Comparison of ENCODE assay signal across 16 cellular contexts in genomic region chr12:119375619-119376018, GRCh38. TPM values are rescaled to one million over a fixed set of nuclear protein-coding genes. Genes with fewer than 3 reads are reported as not detected.
DNase-seq lines count a peak whose midpoint lies in the region; ATAC-seq, FAIRE-seq and TF ChIP-seq lines count a peak whose summit lies in the region.
"Had no signal": no experiment of that assay in that cellular context is flagged by ENCODE, and none has a peak within 500 bp of the region (broad histone marks: within the 10 kb centered on the region; RNA-seq: fewer than 3 reads in every experiment).

No MANE protein-coding gene starts in this region.

- H3K9ac ChIP-seq in GM12878 (ENCODE audit: control insufficient read depth, insufficient read depth, low read length), result no peak overlapping the region
- H3K9ac ChIP-seq: KMS-11 had no signal

- H3K79me2 ChIP-seq in GM12878 (ENCODE audit: control insufficient read depth, insufficient read depth, low read length), result no peaks in the 10 kb centered on the region

- no peaks in the 10 kb centered on the region for H4K20me1 ChIP-seq in GM12878 (ENCODE audit: control insufficient read depth, insufficient read depth)

- H3K27ac Mint-ChIP-seq in activated CD8-positive, alpha-beta T cell treated with anti-CD3 and anti-CD28 coated beads, Interleukin-2, amount 10 ng/mL, durations not matched to agents 7 days and 5 days, result peak overlapping the region; percentile 72
- no peak overlapping the region for H3K27ac Mint-ChIP-seq in activated CD8-positive, alpha-beta T cell treated with anti-CD3 and anti-CD28 coated beads for 36 hours

- H3K36me3 Mint-ChIP-seq in activated CD8-positive, alpha-beta T cell treated with anti-CD3 and anti-CD28 coated beads, Interleukin-2, amount 10 ng/mL, durations not matched to agents 7 days and 5 days (ENCODE audit: low read depth), result no peaks in the 10 kb centered on the region
- H3K36me3 Mint-ChIP-seq in activated CD8-positive, alpha-beta T cell treated with anti-CD3 and anti-CD28 coated beads for 36 hours (ENCODE audit: low read depth), result no peaks in the 10 kb centered on the region

- H3K9me3 Mint-ChIP-seq in activated CD8-positive, alpha-beta T cell treated with anti-CD3 and anti-CD28 coated beads, Interleukin-2, amount 10 ng/mL, durations not matched to agents 7 days and 5 days (ENCODE audit: insufficient read depth), result no peaks in the 10 kb centered on the region
- no peaks in the 10 kb centered on the region for H3K9me3 Mint-ChIP-seq in activated CD8-positive, alpha-beta T cell treated with anti-CD3 and anti-CD28 coated beads for 36 hours

- H3K27me3 ChIP-seq in GM12878 (replicated peaks in 1 of 2; ENCODE audit: control insufficient read depth in 2 of 2, insufficient read depth in 2 of 2, low read length in 1 of 2), result no peaks in the 10 kb centered on the region

- no peaks in the 10 kb centered on the region for H3K9me3 ChIP-seq in GM12878 (replicated peaks; ENCODE audit: control insufficient read depth, insufficient read depth, low read length)

- RAD21 ChIA-PET in GM12878 (lab: Charles Lee; ENCODE audit: unreplicated experiment), result no interaction called here

- in situ Hi-C loops in GM12878 (cut with MboI) (no loop called here), KBM-7 (cut with MboI; ENCODE audit: low pct_unique_long_range_greater_than_20kb, low sequenced_read_pairs) (no loop called here)

- no peak for TF ChIP-seq EP300 in GM12878 (IDR thresholded peaks at IDR 0.05; ENCODE audit: borderline replicate concordance in 1 of 2, control insufficient read depth in 1 of 2, low read depth in 2 of 2, low read length in 2 of 2)

- H3K27ac ChIP-seq in GM12878 (ENCODE audit: control insufficient read depth, insufficient read depth), result 0 out of 2 replicates have a peak overlapping the region, but pooled peaks have one; percentile 4
- H3K27ac ChIP-seq: KMS-11 had no signal

- no peaks in the 10 kb centered on the region for H3K36me3 ChIP-seq in GM12878 (ENCODE audit: control insufficient read depth in 2 of 2, insufficient read depth in 2 of 2, low read length in 1 of 2)

- no peak overlapping the region for H3K4me3 ChIP-seq in GM12878

- peak; percentile 39 for DNase-seq in activated CD8-positive, alpha-beta T cell treated with anti-CD3 and anti-CD28 coated beads, Interleukin-2, amount 10 ng/mL, durations not matched to agents 7 days and 5 days
- no peak for DNase-seq in activated CD8-positive, alpha-beta T cell treated with anti-CD3 and anti-CD28 coated beads for 36 hours
- DNase-seq in GM12878 (ENCODE audit: low read depth, low spot score) (peak; percentile 47), sciatic nerve (ENCODE audit: low spot score) (no peak), KBM-7 (no peak), NCI-H1417 (lab: John Stamatoyannopoulos, UW) (no peak)
- no peak for DNase-seq in stimulated activated naive CD4-positive, alpha-beta T cell treated with Interleukin-2 at 50 U/mL for 16 hours (lab: John Stamatoyannopoulos, UW)
- DNase-seq: activated naive CD4-positive, alpha-beta T cell treated with anti-CD3 and anti-CD28 coated beads, Interleukin-2, amount 50 U/mL, for 16 hours; effector CD4-positive, alpha-beta T cell; NCI-H187 treated with DMSO at 0.1 percent for 48 hours; occipital lobe; SHP77 treated with DMSO at 0.1 percent for 48 hours had no signal

- 0% methylated on average over 5 of the region's 5 CpGs for WGBS in GM12878 (ENCODE audit: insufficient coverage, insufficient replicate concordance, low lambda C conversion rate, missing lambda C conversion rate)

- no peak overlapping the region; the same call in 1 of the 2 replicates for H2AFZ ChIP-seq in GM12878 (ENCODE audit: control insufficient read depth, low read depth, low read length)

- no peak for TF ChIP-seq CTCF in activated CD8-positive, alpha-beta T cell treated with anti-CD3 and anti-CD28 coated beads for 36 hours (IDR thresholded peaks at IDR 0.05)
- no peak for TF ChIP-seq CTCF in GM12878 (IDR thresholded peaks at IDR 0.05 in 2 of 3, conservative IDR thresholded peaks at IDR 0.05 in 1 of 3; ENCODE audit: control insufficient read depth in 2 of 3, extremely low read depth in 1 of 3, insufficient read depth in 1 of 3, low read depth in 3 of 3, low read length in 3 of 3)

- TF ChIP-seq POLR2A in GM12878 (IDR thresholded peaks at IDR 0.05; ENCODE audit: low read depth, low read length), result no peak

- H3K4me3 Mint-ChIP-seq in activated CD8-positive, alpha-beta T cell treated with anti-CD3 and anti-CD28 coated beads, Interleukin-2, amount 10 ng/mL, durations not matched to agents 7 days and 5 days, result peak overlapping the region; percentile 7
- H3K4me3 Mint-ChIP-seq in activated CD8-positive, alpha-beta T cell treated with anti-CD3 and anti-CD28 coated beads for 36 hours, result no peak overlapping the region

- BruUV-seq in GM12878 (replicated peaks; lab: Mats Ljungman, UMichigan), result no TSS peak

- H3K4me1 Mint-ChIP-seq in activated CD8-positive, alpha-beta T cell treated with anti-CD3 and anti-CD28 coated beads, Interleukin-2, amount 10 ng/mL, durations not matched to agents 7 days and 5 days (ENCODE audit: low read depth), result peaks cover 17% of the 10 kb centered on the region
- H3K4me1 Mint-ChIP-seq in activated CD8-positive, alpha-beta T cell treated with anti-CD3 and anti-CD28 coated beads for 36 hours (ENCODE audit: low read depth), result no peaks in the 10 kb centered on the region

- peaks cover 8% of the 10 kb centered on the region; the same call in 1 of the 2 replicates for H3K4me1 ChIP-seq in GM12878 (ENCODE audit: control insufficient read depth, insufficient read depth, low read length)

- CTCF ChIA-PET in activated CD8-positive, alpha-beta T cell treated with anti-CD3 and anti-CD28 coated beads, Interleukin-2, amount 10 ng/mL, durations not matched to agents 7 days and 5 days (lab: Charles Lee), result no interaction called here
- CTCF ChIA-PET in activated CD8-positive, alpha-beta T cell treated with anti-CD3 and anti-CD28 coated beads for 36 hours (lab: Charles Lee), result no interaction called here
- CTCF ChIA-PET in GM12878 (lab: Yijun Ruan, JAX), result interaction anchor here (0.9 kb wide), 1 partner anchor 13 kb away, joined by 3 read pairs; no protein-coding TSS in a partner anchor

- ATAC-seq in activated CD8-positive, alpha-beta T cell treated with anti-CD3 and anti-CD28 coated beads, Interleukin-2, amount 10 ng/mL, durations not matched to agents 7 days and 5 days, result no peak
- ATAC-seq in activated CD8-positive, alpha-beta T cell treated with anti-CD3 and anti-CD28 coated beads for 36 hours, result no peak
- ATAC-seq in HG03095 (IDR thresholded peaks at IDR 0.05; ENCODE audit: unreplicated experiment), result peak; percentile 69
- ATAC-seq in GM12878, result no peak; the same call in 2 of the 3 replicates
- peak; percentile 42 for ATAC-seq in sciatic nerve

- SMC1A ChIA-PET in GM12878 (lab: Charles Lee; ENCODE audit: uncharacterized antibody, unreplicated experiment), result no interaction called here

- FAIRE-seq in GM12878 (lab: Jason Lieb, UNC), result peak; percentile 74
- FAIRE-seq: TTC549 had no signal

- peaks cover 2% of the 10 kb centered on the region for H3K27me3 Mint-ChIP-seq in activated CD8-positive, alpha-beta T cell treated with anti-CD3 and anti-CD28 coated beads, Interleukin-2, amount 10 ng/mL, durations not matched to agents 7 days and 5 days (ENCODE audit: low read depth)
- peaks cover 1% of the 10 kb centered on the region for H3K27me3 Mint-ChIP-seq in activated CD8-positive, alpha-beta T cell treated with anti-CD3 and anti-CD28 coated beads for 36 hours

- POLR2A ChIA-PET in activated CD8-positive, alpha-beta T cell treated with anti-CD3 and anti-CD28 coated beads, Interleukin-2, amount 10 ng/mL, durations not matched to agents 7 days and 5 days (lab: Charles Lee), result no interaction called here
- POLR2A ChIA-PET in activated CD8-positive, alpha-beta T cell treated with anti-CD3 and anti-CD28 coated beads for 36 hours (lab: Charles Lee), result no interaction called here
- POLR2A ChIA-PET in GM12878 (lab: Charles Lee), result no interaction called here

- TF ChIP-seq RAD21 in GM12878 (IDR thresholded peaks at IDR 0.05; ENCODE audit: insufficient read depth, low read depth, low read length), result no peak

- intact Hi-C loops in activated CD8-positive, alpha-beta T cell treated with anti-CD3 and anti-CD28 coated beads for 36 hours (cut with micrococcal nuclease), result no loop called here
- intact Hi-C loops in GM12878 (cut with micrococcal nuclease; ENCODE audit: unreplicated experiment), result no loop called here
- intact Hi-C loops in sciatic nerve (cut with DNase I), result no loop called here

- H3K4me2 ChIP-seq in GM12878 (ENCODE audit: control insufficient read depth, insufficient read depth), result peak overlapping the region; percentile 77
- H3K4me2 ChIP-seq: KMS-11 had no signal

TF ChIP-seq in GM12878, 131 proteins besides CTCF, POLR2A, EP300 and RAD21:
- TF ChIP-seq ETV6 (conservative IDR thresholded peaks at IDR 0.05 in 1 of 2, IDR thresholded peaks at IDR 0.05 in 1 of 2; ENCODE audit: borderline replicate concordance in 1 of 2, low read depth in 1 of 2) (peak in 1 of 2 experiments; percentile 55; a peak in 1 of 4 replicates), MEF2A (IDR thresholded peaks at IDR 0.05; ENCODE audit: insufficient read depth, low read depth, low read length) (no peak), SPI1 (IDR thresholded peaks at IDR 0.05; ENCODE audit: borderline replicate concordance, insufficient read depth, low read depth, low read length) (peak; percentile 72), JUNB (IDR thresholded peaks at IDR 0.05) (0 out of 2 replicates have a peak, but pooled peaks have one; percentile 33), RUNX3 (IDR thresholded peaks at IDR 0.05; ENCODE audit: low read length) (peak; percentile 15; the same call in 1 of the 2 replicates)

RNA-seq across cellular contexts. Expression of gene CCDC60, which starts 41.1 kb away (rescaled TPM):
- total RNA-seq in activated CD8-positive, alpha-beta T cell treated with anti-CD3 and anti-CD28 coated beads, Interleukin-2, amount 10 ng/mL, durations not matched to agents 7 days and 5 days, result not detected
- not detected for total RNA-seq in activated CD8-positive, alpha-beta T cell treated with anti-CD3 and anti-CD28 coated beads for 36 hours
- not detected in 2 replicates for total RNA-seq in GM12878 (2013; cell fraction: nucleolus; rRNA removed)
- not detected in 2 replicates for total RNA-seq in GM12878 (2014; rRNA removed)
- total RNA-seq in GM12878 (2014; rRNA removed; fragmentation: Illumina TruSeq; extraction: Trizol), result not detected in 2 replicates
- total RNA-seq in GM12878 (2021), result not detected in 2 replicates
- not detected for polyA plus RNA-seq in GM12878 (2011; ENCODE audit: low read depth)
- polyA plus RNA-seq in GM12878 (2011; rRNA removed), result not detected in 2 replicates
- polyA plus RNA-seq in GM12878 (2011; cell fraction: cytosol; rRNA removed), result not detected in 2 replicates
- polyA plus RNA-seq in GM12878 (2011; cell fraction: nucleus; rRNA removed), result not detected in 2 replicates
- polyA plus RNA-seq in GM12878 (2012), result not detected in 2 replicates
- not detected in 2 replicates for polyA plus RNA-seq in GM12878 (2014; fragmentation: Illumina TruSeq; extraction: Trizol)
- polyA plus RNA-seq in GM12878 (2014; fragmentation: Nextera tagmentation; extraction: Ambion mirVana), result not detected
- not detected in 2 replicates for polyA plus RNA-seq in GM12878 (2014; rRNA removed)
- polyA plus RNA-seq in GM12878 (2016; fragmentation: Nextera tagmentation; extraction: Ambion mirVana), result under 1 TPM in 1 of 2 experiments, not detected in 1; 0.19 TPM
- polyA minus RNA-seq in GM12878 (2011; rRNA and poly(A)+ RNA removed), result not detected in 2 replicates
- not detected in 2 replicates for polyA minus RNA-seq in GM12878 (2011; cell fraction: cytosol; rRNA and poly(A)+ RNA removed)
- not detected in 2 replicates for polyA minus RNA-seq in GM12878 (2011; cell fraction: nucleus; rRNA and poly(A)+ RNA removed)
- not detected for total RNA-seq in sciatic nerve
- total RNA-seq: mesenteric fat pad, occipital lobe had no signal

Comparison
In these comparisons a context has a peak if more than half of its experiments do, and no peak if none do; other contexts are left out.
1. DNase-seq: peak in activated CD8-positive, alpha-beta T cell treated with anti-CD3 and anti-CD28 coated beads, Interleukin-2, amount 10 ng/mL, durations not matched to agents 7 days and 5 days (single experiment) and GM12878 (single experiment); none in activated CD8-positive, alpha-beta T cell treated with anti-CD3 and anti-CD28 coated beads for 36 hours (single experiment), sciatic nerve (single experiment), KBM-7 (single experiment), NCI-H1417 (0 of 3) and stimulated activated naive CD4-positive, alpha-beta T cell treated with Interleukin-2 at 50 U/mL for 16 hours (single experiment).
2. ATAC-seq: peak in HG03095 (single experiment) and sciatic nerve (single experiment); none in activated CD8-positive, alpha-beta T cell treated with anti-CD3 and anti-CD28 coated beads, Interleukin-2, amount 10 ng/mL, durations not matched to agents 7 days and 5 days (single experiment), activated CD8-positive, alpha-beta T cell treated with anti-CD3 and anti-CD28 coated beads for 36 hours (single experiment) and GM12878 (single experiment).